Comparison of ENCODE assay signal across 8 cellular contexts in the genomic region with DNA sequence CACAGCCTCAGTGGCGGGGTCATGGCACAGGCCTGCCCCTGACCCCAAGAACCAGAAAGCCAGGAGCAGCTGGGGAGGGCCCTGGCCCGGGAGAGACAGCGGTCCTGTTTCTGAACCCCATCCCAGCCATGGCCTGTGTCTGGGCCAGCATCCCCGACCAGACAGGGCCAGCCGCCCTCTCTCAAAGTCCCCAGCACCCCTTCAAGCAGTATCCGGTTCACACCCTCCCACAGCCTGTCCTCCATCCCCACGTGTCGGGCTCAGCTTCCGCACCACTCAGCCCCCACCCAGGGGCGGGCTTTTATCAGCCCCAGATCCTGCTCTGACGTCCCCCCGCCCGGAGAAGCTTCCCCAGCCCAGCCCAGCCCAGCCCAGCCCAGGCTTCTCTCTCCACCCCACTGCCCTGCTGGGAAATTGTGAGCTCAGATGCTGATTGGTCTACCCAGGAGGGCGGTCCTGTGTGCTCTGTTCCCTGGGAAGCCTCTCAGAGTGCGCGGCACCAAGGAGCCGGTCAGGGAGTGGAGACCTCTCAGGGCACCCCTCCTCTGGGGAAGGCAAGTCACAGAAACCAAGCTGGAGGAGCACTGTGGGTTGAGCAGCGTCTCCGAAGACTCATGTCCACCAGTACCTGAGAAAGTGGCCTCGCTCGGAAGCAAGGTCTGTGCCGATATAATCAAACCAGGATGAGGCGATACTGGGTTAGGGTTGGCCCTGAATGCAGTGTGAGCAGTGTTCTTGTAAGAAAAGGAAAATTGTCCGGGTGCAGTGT. TPM values are rescaled to one million over a fixed set of nuclear protein-coding genes. Genes with fewer than 3 reads are reported as not detected.
DNase-seq lines count a peak whose midpoint lies in the region; ATAC-seq and TF ChIP-seq lines count a peak whose summit lies in the region.

No MANE protein-coding gene starts in this region.

- peak overlapping the region; percentile 76 for H3K4me3 Mint-ChIP-seq in CD8-positive, alpha-beta T cell
- H3K4me3 Mint-ChIP-seq in natural killer cell: peak overlapping the region; percentile 86

- no peaks in the 10 kb centered on the region for H3K9me3 ChIP-seq in CD8-positive, alpha-beta T cell (ENCODE audit: low read length)
- H3K9me3 ChIP-seq in Peyer's patch: no peaks in the 10 kb centered on the region

- H3K27me3 Mint-ChIP-seq in CD8-positive, alpha-beta T cell (ENCODE audit: low read depth): no peaks in the 10 kb centered on the region
- H3K27me3 Mint-ChIP-seq in natural killer cell (ENCODE audit: low read depth in 2 of 2): no peaks in the 10 kb centered on the region

- peaks cover 34% of the 10 kb centered on the region for H3K4me1 ChIP-seq in CD8-positive, alpha-beta T cell (ENCODE audit: insufficient read depth, low read length)
- H3K4me1 ChIP-seq in Peyer's patch: peaks cover 0 to 37% (median 13%) of the 10 kb centered on the region in 4 donors

- POLR2A ChIA-PET in CD8-positive, alpha-beta T cell (lab: Charles Lee): interaction anchor here (1.1 to 1.6 kb wide), 5 partner anchors 28 to 192 kb away, joined by 3 to 9 read pairs (median 7); a partner anchor contains a TSS

- intact Hi-C loops in CD8-positive, alpha-beta T cell (cut with DNase I, micrococcal nuclease): loop anchor here (1.0 to 5.0 kb wide), 2 partner anchors 147 to 182 kb away; a partner anchor contains a TSS
- intact Hi-C loops in natural killer cell (cut with micrococcal nuclease): loop anchor here (1.0 to 10.0 kb wide), 5 partner anchors 33 to 446 kb away; no protein-coding TSS in a partner anchor

- H3K27ac Mint-ChIP-seq in CD8-positive, alpha-beta T cell: peak overlapping the region; percentile 89
- H3K27ac Mint-ChIP-seq in natural killer cell: peak overlapping the region; percentile 90 to 93

- H3K9me3 Mint-ChIP-seq in CD8-positive, alpha-beta T cell: no peaks in the 10 kb centered on the region
- H3K9me3 Mint-ChIP-seq in natural killer cell: no peaks in the 10 kb centered on the region

- no peak for TF ChIP-seq CTCF in CD8-positive, alpha-beta T cell (IDR thresholded peaks at IDR 0.05)
- TF ChIP-seq CTCF in Peyer's patch (IDR thresholded peaks at IDR 0.05): peak in 1 of 6 experiments; percentile 7
- no peak for TF ChIP-seq CTCF in fibroblast of the aortic adventitia (IDR thresholded peaks at IDR 0.05; ENCODE audit: insufficient read depth, low read length)
- no peak for TF ChIP-seq CTCF in natural killer cell (IDR thresholded peaks at IDR 0.05)

- DNase-seq in CD8-positive, alpha-beta T cell: peak; percentile 61 to 87 (median 73)
- DNase-seq in Peyer's patch (peak; percentile 84 to 95 (median 89)), fibroblast of the aortic adventitia (ENCODE audit: low read depth) (peak; percentile 90), natural killer cell (peak; percentile 74), RPMI8226 (no peak)
- peak; percentile 79 for DNase-seq in activated effector memory CD4-positive, alpha-beta T cell treated with Interleukin-2 at 50 U/mL for 16 hours
- DNase-seq in stimulated activated naive CD4-positive, alpha-beta T cell treated with Interleukin-2 at 50 U/mL for 16 hours (lab: John Stamatoyannopoulos, UW): peak; percentile 82

- H3K4me1 Mint-ChIP-seq in CD8-positive, alpha-beta T cell (ENCODE audit: low read depth): peaks cover 23% of the 10 kb centered on the region
- peaks cover 18 to 31% of the 10 kb centered on the region in 2 donors for H3K4me1 Mint-ChIP-seq in natural killer cell

- H3K36me3 Mint-ChIP-seq in CD8-positive, alpha-beta T cell: no peaks in the 10 kb centered on the region
- H3K36me3 Mint-ChIP-seq in natural killer cell: no peaks in the 10 kb centered on the region

- H3K36me3 ChIP-seq in CD8-positive, alpha-beta T cell (ENCODE audit: insufficient read depth, low read length): no peaks in the 10 kb centered on the region
- H3K36me3 ChIP-seq in Peyer's patch: no peaks in the 10 kb centered on the region

- H3K27ac ChIP-seq in CD8-positive, alpha-beta T cell (ENCODE audit: low read depth, low read length): peak overlapping the region; percentile 56
- H3K27ac ChIP-seq in Peyer's patch: peak overlapping the region; percentile 58 to 91 (median 80)

- peak; percentile 61 for ATAC-seq in CD8-positive, alpha-beta T cell
- ATAC-seq in HG02678 (IDR thresholded peaks at IDR 0.05; ENCODE audit: unreplicated experiment): peak; percentile 44
- peak; percentile 75 to 87 (median 77) for ATAC-seq in natural killer cell

- peak; percentile 41 to 69 for TF ChIP-seq POLR2A in Peyer's patch (IDR thresholded peaks at IDR 0.05)

- H3K27me3 ChIP-seq in CD8-positive, alpha-beta T cell (ENCODE audit: insufficient read depth, low read length): no peaks in the 10 kb centered on the region
- H3K27me3 ChIP-seq in Peyer's patch: no peaks in the 10 kb centered on the region

- H3K4me3 ChIP-seq in CD8-positive, alpha-beta T cell (ENCODE audit: low read depth, low read length): peak overlapping the region; percentile 45
- H3K4me3 ChIP-seq in Peyer's patch (peak overlapping the region; percentile 37 to 55 (median 44)), fibroblast of the aortic adventitia (ENCODE audit: low read depth, low read length) (peak overlapping the region; percentile 84)

- CTCF ChIA-PET in CD8-positive, alpha-beta T cell (lab: Charles Lee): interaction anchor here (1.1 to 12.6 kb wide), 5 partner anchors 28 to 185 kb away, joined by 3 to 332 read pairs (median 3); a partner anchor contains a TSS

RNA-seq across cellular contexts. Expression of a gene that starts 4.7 kb away (rescaled TPM):
- 10 to 100 TPM; 53.6 to 61.1 TPM for total RNA-seq in CD8-positive, alpha-beta T cell
- total RNA-seq in Peyer's patch (10 to 100 TPM; 16.5 to 31.2 (median 25.4) TPM), fibroblast of the aortic adventitia (ENCODE audit: low replicate concordance) (18.5 and 23.2 TPM in 2 replicates), natural killer cell (10 to 100 TPM; 40.3 to 53.0 (median 43.3) TPM)

RNA-seq across cellular contexts. Expression of a gene that starts 28.9 kb away (rescaled TPM):
- 100 to 1,000 TPM; 361 to 383 TPM for total RNA-seq in CD8-positive, alpha-beta T cell
- total RNA-seq in Peyer's patch (10 to 100 TPM; 20.1 to 41.5 (median 37.1) TPM), fibroblast of the aortic adventitia (ENCODE audit: low replicate concordance) (28.1 and 36.6 TPM in 2 replicates), natural killer cell (100 to 1,000 TPM in 2 of 3 donors, 10 to 100 TPM in 1; 96.9 to 145 (median 140) TPM)
